8 cellular contexts compared by ENCODE assay signal in the genomic region with DNA sequence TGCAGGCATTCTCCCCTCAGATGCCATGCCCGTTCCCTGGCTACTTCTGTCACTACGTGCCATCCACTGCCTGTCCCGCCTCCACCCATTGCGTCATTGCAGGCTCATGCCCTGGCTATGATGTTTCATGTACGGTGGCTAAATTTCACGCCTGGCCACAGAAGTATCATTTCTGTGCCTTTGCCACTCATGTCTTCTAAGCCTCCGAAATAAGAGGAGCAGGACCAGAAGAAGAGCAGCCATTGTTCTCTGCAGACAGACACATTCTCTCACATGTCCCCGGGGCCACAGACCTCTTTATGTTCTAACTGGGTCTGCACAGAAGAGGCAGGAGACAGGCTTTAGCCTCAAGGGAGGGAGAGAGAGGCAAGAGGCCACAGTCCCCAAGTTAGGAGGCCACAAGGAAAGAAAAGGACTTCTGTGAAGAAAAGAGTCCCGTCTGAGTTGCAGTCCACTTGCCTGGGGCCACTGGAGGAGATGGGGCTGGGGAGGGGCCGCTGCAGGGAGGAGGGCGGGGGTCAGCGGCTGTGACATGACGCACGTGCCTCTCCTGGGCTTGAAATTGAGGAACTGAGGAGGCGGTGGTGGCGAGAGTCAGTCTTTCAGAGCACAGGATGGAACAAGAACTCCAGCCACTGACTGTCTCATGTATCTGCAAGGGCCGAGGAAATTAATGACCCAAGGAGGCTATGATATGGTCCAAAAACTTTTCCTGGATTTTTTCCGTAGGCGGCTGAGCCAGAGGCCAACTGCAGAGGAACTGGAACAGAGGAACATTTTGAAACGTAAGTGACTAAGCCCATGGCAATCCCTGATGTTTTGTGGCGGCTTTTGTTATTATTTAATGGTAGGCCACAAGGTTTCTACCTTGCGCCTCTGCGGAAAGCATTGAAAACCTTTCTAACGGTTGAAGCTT. TPM values are rescaled to one million over a fixed set of nuclear protein-coding genes. Genes with fewer than 3 reads are reported as not detected.
A peak's percentile ranks its signal among the peaks of the same experiment; 100 is the strongest.
DNase-seq lines count a peak whose midpoint lies in the region; ATAC-seq and TF ChIP-seq lines count a peak whose summit lies in the region.

No MANE protein-coding gene starts in this region.

- no peaks in the 10 kb centered on the region for H3K27me3 ChIP-seq in hepatocyte

- no peak overlapping the region for H3K4me3 ChIP-seq in hepatocyte

- in situ Hi-C loops in SK-MEL-5 (cut with HindIII; ENCODE audit: low pct_unique_long_range_greater_than_20kb, low sequenced_read_pairs) = no loop called here

- H3K36me3 Mint-ChIP-seq in memory B cell = peaks cover 4% of the 10 kb centered on the region

- no peaks in the 10 kb centered on the region for H3K9me3 ChIP-seq in hepatocyte (ENCODE audit: low read depth)

- H3K27me3 Mint-ChIP-seq in memory B cell = no peaks in the 10 kb centered on the region

- H3K4me1 Mint-ChIP-seq in memory B cell = peaks cover 43% of the 10 kb centered on the region

- H3K4me2 ChIP-seq in hepatocyte = no peak overlapping the region

- WGBS in hepatocyte (ENCODE audit: low lambda C conversion rate, missing lambda C conversion rate) = 92% methylated on average over 21 of the region's 24 CpGs

- H4K20me1 ChIP-seq in hepatocyte (ENCODE audit: insufficient read depth, poor library complexity, severe bottlenecking) = no peaks in the 10 kb centered on the region

- peak overlapping the region; percentile 92 for H3K4me3 Mint-ChIP-seq in memory B cell

- no peaks in the 10 kb centered on the region for H3K4me1 ChIP-seq in hepatocyte (ENCODE audit: insufficient read depth)

- no peaks in the 10 kb centered on the region for H3K9me2 ChIP-seq in hepatocyte (replicated peaks; ENCODE audit: insufficient read depth)

- H2AFZ ChIP-seq in hepatocyte = no peak overlapping the region

- H3K27ac ChIP-seq in hepatocyte = no peak overlapping the region

- ATAC-seq in HG02759 (IDR thresholded peaks at IDR 0.05; ENCODE audit: unreplicated experiment) (peak; percentile 70), memory B cell (ENCODE audit: low read depth) (peak; percentile 73)

- H3K79me2 ChIP-seq in hepatocyte = no peaks in the 10 kb centered on the region

- peak overlapping the region; percentile 98 for H3K27ac Mint-ChIP-seq in memory B cell

- no peaks in the 10 kb centered on the region for H3K36me3 ChIP-seq in hepatocyte (replicated peaks; ENCODE audit: insufficient read depth, low read depth)

- TF ChIP-seq CTCF in hepatocyte (IDR thresholded peaks at IDR 0.05; ENCODE audit: poor library complexity) = no peak

- no peaks in the 10 kb centered on the region for H3K9me3 Mint-ChIP-seq in memory B cell

- TF ChIP-seq POLR2A in GM15510 (IDR thresholded peaks at IDR 0.05; ENCODE audit: borderline replicate concordance, extremely low read depth, insufficient read length) = peak; percentile 65

- peak; percentile 51 for DNase-seq in SK-MEL-5 (ENCODE audit: low read depth, low spot score)
- peak; percentile 62 to 69 for DNase-seq in memory B cell (ENCODE audit: low spot score in 2 of 2)
- no peak for DNase-seq in NCI-H526 treated with DMSO at 0.1 percent for 48 hours (lab: John Stamatoyannopoulos, UW)
- DNase-seq in hepatocyte (ENCODE audit: low spot score) = no peak
- DNase-seq in effector CD8-positive, alpha-beta T cell (lab: John Stamatoyannopoulos, UW) = no peak
- no peak for DNase-seq in NCI-H510A treated with DMSO at 0.1 percent for 48 hours (lab: John Stamatoyannopoulos, UW)

RNA-seq across cellular contexts. Expression of a gene that starts 55.9 kb away (rescaled TPM):
- 1,012 and 1,069 TPM in 2 replicates for total RNA-seq in SK-MEL-5 (2014; rRNA removed; shearing (Covaris generic))
- 579 and 677 TPM in 2 replicates for polyA plus RNA-seq in SK-MEL-5 (2015; cell fraction: cytosol; rRNA removed)
- 1,086 and 1,093 TPM in 2 replicates for polyA plus RNA-seq in SK-MEL-5 (2015; cell fraction: nucleus; rRNA removed)
- 15.5 and 27.8 TPM in 2 replicates for total RNA-seq in hepatocyte
- polyA plus RNA-seq in hepatocyte = 28.3 and 32.4 TPM in 2 replicates

Comparison
In these comparisons a context has a peak if more than half of its experiments do, and no peak if none do; other contexts are left out.
1. DNase-seq: peak in SK-MEL-5 (single experiment) and memory B cell (2 of 2); none in NCI-H526 treated with DMSO at 0.1 percent for 48 hours (single experiment), hepatocyte (single experiment), effector CD8-positive, alpha-beta T cell (single experiment) and NCI-H510A treated with DMSO at 0.1 percent for 48 hours (single experiment).
2. RNA of a gene that starts 55.9 kb away (total RNA-seq): 1,012 to 1,069 TPM in SK-MEL-5; 15.5 to 27.8 TPM in hepatocyte; every median in the first group is over 10 times any median in the second.